19 cellular contexts compared by ENCODE assay signal in genomic region chr10:34251177-34251576, GRCh38.
DNase-seq lines count a peak whose midpoint lies in the region; ATAC-seq, FAIRE-seq and TF ChIP-seq lines count a peak whose summit lies in the region.
"Had no signal": no experiment of that assay in that cellular context is flagged by ENCODE, and none has a peak within 500 bp of the region (broad histone marks: within the 10 kb centered on the region; RNA-seq: fewer than 3 reads in every experiment).

No MANE protein-coding gene starts in this region.

- H3K27me3 Mint-ChIP-seq in activated CD4-positive, alpha-beta T cell treated with anti-CD3 and anti-CD28 coated beads for 36 hours, result no peaks in the 10 kb centered on the region
- H3K27me3 Mint-ChIP-seq in CD8-positive, alpha-beta T cell (ENCODE audit: low read depth), result no peaks in the 10 kb centered on the region
- H3K27me3 Mint-ChIP-seq in endodermal cell (ENCODE audit: insufficient read depth), result no peaks in the 10 kb centered on the region
- H3K27me3 Mint-ChIP-seq: B cell had no signal

- H3K9ac ChIP-seq in endodermal cell (ENCODE audit: extremely low read depth, low read length, poor library complexity, severe bottlenecking), result no peak overlapping the region
- H3K9ac ChIP-seq: BLaER1 treated with 17β-estradiol and CSF1 and Interleukin-3, amounts not matched to agents 10 nM and 100 nM had no signal

- ATAC-seq in activated CD4-positive, alpha-beta T cell treated with anti-CD3 and anti-CD28 coated beads for 36 hours, result peak; percentile 59
- ATAC-seq in A549, result no peak
- peak; percentile 36 for ATAC-seq in CD8-positive, alpha-beta T cell
- ATAC-seq in GM18498 (IDR thresholded peaks at IDR 0.05; ENCODE audit: unreplicated experiment), result no peak
- no peak for ATAC-seq in GM18909 (IDR thresholded peaks at IDR 0.05; ENCODE audit: poor library complexity, unreplicated experiment)

- intact Hi-C loops in activated CD4-positive, alpha-beta T cell treated with anti-CD3 and anti-CD28 coated beads for 36 hours (cut with DNase I, micrococcal nuclease), result no loop called here
- intact Hi-C loops in CD8-positive, alpha-beta T cell (cut with DNase I, micrococcal nuclease), result no loop called here

- no peak for TF ChIP-seq RAD21 in A549 (conservative IDR thresholded peaks at IDR 0.05 in 1 of 2, IDR thresholded peaks at IDR 0.05 in 1 of 2)

- peak overlapping the region; percentile 76 to 83; a peak in 5 of 6 replicates for H3K27ac ChIP-seq in A549
- H3K27ac ChIP-seq in CD8-positive, alpha-beta T cell (ENCODE audit: low read depth, low read length), result no peak overlapping the region
- no peak overlapping the region for H3K27ac ChIP-seq in endodermal cell (ENCODE audit: low read depth, low read length)
- H3K27ac ChIP-seq: BLaER1 treated with 17β-estradiol and CSF1 and Interleukin-3, amounts not matched to agents 10 nM and 100 nM had no signal

- no peaks in the 10 kb centered on the region for H3K4me1 Mint-ChIP-seq in activated CD4-positive, alpha-beta T cell treated with anti-CD3 and anti-CD28 coated beads for 36 hours
- peaks cover 9% of the 10 kb centered on the region for H3K4me1 Mint-ChIP-seq in CD8-positive, alpha-beta T cell (ENCODE audit: low read depth)
- H3K4me1 Mint-ChIP-seq in endodermal cell, result peaks cover 8% of the 10 kb centered on the region
- H3K4me1 Mint-ChIP-seq: B cell had no signal

- peak overlapping the region; percentile 52; the same call in 1 of the 3 replicates for H3K4me2 ChIP-seq in A549
- H3K4me2 ChIP-seq: BLaER1 treated with 17β-estradiol and CSF1 and Interleukin-3, amounts not matched to agents 10 nM and 100 nM had no signal

- no peak for DNase-seq in activated CD4-positive, alpha-beta T cell treated with anti-CD3 and anti-CD28 coated beads for 36 hours
- no peak for DNase-seq in activated CD4-positive, alpha-beta T cell treated with anti-CD3 and anti-CD28 coated beads for 4 hours
- DNase-seq in A549 (ENCODE audit: low read depth in 1 of 2, low spot score in 1 of 2), result no peak
- DNase-seq in CD8-positive, alpha-beta T cell, result no peak
- DNase-seq in endodermal cell, result no peak
- DNase-seq in NCI-H1930 (lab: John Stamatoyannopoulos, UW), result no peak
- DNase-seq: 8988T, DMS153, DMS79 treated with DMSO at 0.1 percent for 48 hours, H9, IMR-90, KBM-7 had no signal

- TF ChIP-seq POLR2A in A549 (IDR thresholded peaks at IDR 0.05; ENCODE audit: low read length), result no peak

- H3K4me1 ChIP-seq in A549, result peaks cover 63% of the 10 kb centered on the region
- no peaks in the 10 kb centered on the region for H3K4me1 ChIP-seq in CD8-positive, alpha-beta T cell (ENCODE audit: insufficient read depth, low read length)
- peaks cover 6% of the 10 kb centered on the region for H3K4me1 ChIP-seq in endodermal cell (ENCODE audit: control insufficient read depth, insufficient read depth, low read length)

- CTCF ChIA-PET in activated CD4-positive, alpha-beta T cell treated with anti-CD3 and anti-CD28 coated beads for 36 hours (lab: Charles Lee), result no interaction called here
- CTCF ChIA-PET in A549 (lab: Yijun Ruan, JAX), result interaction anchor here (1.0 to 2.5 kb wide), 6 partner anchors 8 to 933 kb away, joined by 3 to 6 read pairs (median 5); no protein-coding TSS in a partner anchor
- CTCF ChIA-PET in CD8-positive, alpha-beta T cell (lab: Charles Lee), result no interaction called here

- 83% methylated on average over 4 of the region's 4 CpGs for WGBS in A549 (ENCODE audit: missing lambda C conversion rate)
- WGBS in endodermal cell (ENCODE audit: insufficient coverage in 1 of 2, insufficient read length in 1 of 2), 2 experiments, result 89 to 100% methylated on average over 3 to 4 of the region's 4 CpGs

- no peaks in the 10 kb centered on the region for H3K9me3 ChIP-seq in A549
- no peaks in the 10 kb centered on the region for H3K9me3 ChIP-seq in CD8-positive, alpha-beta T cell (ENCODE audit: low read length)
- H3K9me3 ChIP-seq in endodermal cell (ENCODE audit: control insufficient read depth, low read length), result no peaks in the 10 kb centered on the region
- H3K9me3 ChIP-seq: BLaER1 treated with 17β-estradiol and CSF1 and Interleukin-3, amounts not matched to agents 10 nM and 100 nM had no signal

- TF ChIP-seq CTCF in A549 (IDR thresholded peaks at IDR 0.05), result no peak
- TF ChIP-seq CTCF in CD8-positive, alpha-beta T cell (IDR thresholded peaks at IDR 0.05), result no peak
- no peak for TF ChIP-seq CTCF in endodermal cell (conservative IDR thresholded peaks at IDR 0.05)

- H3K9me3 Mint-ChIP-seq in activated CD4-positive, alpha-beta T cell treated with anti-CD3 and anti-CD28 coated beads for 36 hours (ENCODE audit: low read depth), result no peaks in the 10 kb centered on the region
- H3K9me3 Mint-ChIP-seq in CD8-positive, alpha-beta T cell, result no peaks in the 10 kb centered on the region
- H3K9me3 Mint-ChIP-seq in endodermal cell, result no peaks in the 10 kb centered on the region
- H3K9me3 Mint-ChIP-seq: H9 had no signal

- POLR2A ChIA-PET in activated CD4-positive, alpha-beta T cell treated with anti-CD3 and anti-CD28 coated beads for 36 hours (lab: Charles Lee), result no interaction called here
- POLR2A ChIA-PET in A549 (lab: Yijun Ruan, JAX), result no interaction called here
- POLR2A ChIA-PET in CD8-positive, alpha-beta T cell (lab: Charles Lee), result no interaction called here

- no peak overlapping the region for H3K27ac Mint-ChIP-seq in activated CD4-positive, alpha-beta T cell treated with anti-CD3 and anti-CD28 coated beads for 36 hours
- H3K27ac Mint-ChIP-seq in CD8-positive, alpha-beta T cell, result no peak overlapping the region
- H3K27ac Mint-ChIP-seq in endodermal cell, result peak overlapping the region; percentile 54
- H3K27ac Mint-ChIP-seq: B cell had no signal

- H3K36me3 ChIP-seq in CD8-positive, alpha-beta T cell (ENCODE audit: insufficient read depth, low read length), result no peaks in the 10 kb centered on the region
- no peaks in the 10 kb centered on the region for H3K36me3 ChIP-seq in endodermal cell (ENCODE audit: control insufficient read depth, insufficient read depth, low read length)

- no peak for TF ChIP-seq EP300 in A549 (IDR thresholded peaks at IDR 0.05)

- H3K4me3 Mint-ChIP-seq in activated CD4-positive, alpha-beta T cell treated with anti-CD3 and anti-CD28 coated beads for 36 hours, result no peak overlapping the region
- H3K4me3 Mint-ChIP-seq in CD8-positive, alpha-beta T cell, result no peak overlapping the region
- no peak overlapping the region for H3K4me3 Mint-ChIP-seq in endodermal cell
- H3K4me3 Mint-ChIP-seq: B cell, H9 had no signal

- FAIRE-seq in A549 (lab: Jason Lieb, UNC), result peak; percentile 61
- FAIRE-seq: GM12892, H1, HTR-8/SVneo had no signal

- H3K36me3 Mint-ChIP-seq in activated CD4-positive, alpha-beta T cell treated with anti-CD3 and anti-CD28 coated beads for 36 hours (ENCODE audit: low read depth), result no peaks in the 10 kb centered on the region
- no peaks in the 10 kb centered on the region for H3K36me3 Mint-ChIP-seq in CD8-positive, alpha-beta T cell
- H3K36me3 Mint-ChIP-seq in endodermal cell (ENCODE audit: low read depth), result peaks cover 2% of the 10 kb centered on the region

- H3K4me3 ChIP-seq in A549 (no peak overlapping the region), endodermal cell (ENCODE audit: low read length) (no peak overlapping the region)
- no peak overlapping the region for H3K4me3 ChIP-seq in CD8-positive, alpha-beta T cell (ENCODE audit: low read depth, low read length)
- H3K4me3 ChIP-seq: BLaER1 treated with 17β-estradiol and CSF1 and Interleukin-3, amounts not matched to agents 10 nM and 100 nM had no signal

- H3K27me3 ChIP-seq in CD8-positive, alpha-beta T cell (ENCODE audit: insufficient read depth, low read length), result no peaks in the 10 kb centered on the region
- no peaks in the 10 kb centered on the region for H3K27me3 ChIP-seq in endodermal cell (ENCODE audit: control insufficient read depth, insufficient read depth, low read length, poor library complexity, severe bottlenecking)
- H3K27me3 ChIP-seq: BLaER1 treated with 17β-estradiol and CSF1 and Interleukin-3, amounts not matched to agents 10 nM and 100 nM had no signal

TF ChIP-seq in A549, 52 proteins besides CTCF, POLR2A, EP300 and RAD21 (continues in another document):
- no peak for TF ChIP-seq NPAS2 (CRISPR knock-in tag; IDR thresholded peaks at IDR 0.05; ENCODE audit: borderline replicate concordance)
- TF ChIP-seq E2F6 (IDR thresholded peaks at IDR 0.05; ENCODE audit: borderline replicate concordance, low read depth), result no peak
- TF ChIP-seq CHD4 (IDR thresholded peaks at IDR 0.05; ENCODE audit: borderline replicate concordance), result no peak
- TF ChIP-seq, protein P1, sequence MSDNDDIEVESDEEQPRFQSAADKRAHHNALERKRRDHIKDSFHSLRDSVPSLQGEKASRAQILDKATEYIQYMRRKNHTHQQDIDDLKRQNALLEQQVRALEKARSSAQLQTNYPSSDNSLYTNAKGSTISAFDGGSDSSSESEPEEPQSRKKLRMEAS (IDR thresholded peaks at IDR 0.05), result no peak
- TF ChIP-seq, protein P2, sequence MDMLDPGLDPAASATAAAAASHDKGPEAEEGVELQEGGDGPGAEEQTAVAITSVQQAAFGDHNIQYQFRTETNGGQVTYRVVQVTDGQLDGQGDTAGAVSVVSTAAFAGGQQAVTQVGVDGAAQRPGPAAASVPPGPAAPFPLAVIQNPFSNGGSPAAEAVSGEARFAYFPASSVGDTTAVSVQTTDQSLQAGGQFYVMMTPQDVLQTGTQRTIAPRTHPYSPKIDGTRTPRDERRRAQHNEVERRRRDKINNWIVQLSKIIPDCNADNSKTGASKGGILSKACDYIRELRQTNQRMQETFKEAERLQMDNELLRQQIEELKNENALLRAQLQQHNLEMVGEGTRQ (IDR thresholded peaks at IDR 0.05), result no peak
- no peak for TF ChIP-seq ZNF302 (CRISPR knock-in tag; IDR thresholded peaks at IDR 0.05)
- TF ChIP-seq SMC3 (IDR thresholded peaks at IDR 0.05), result no peak
- TF ChIP-seq, protein P3, sequence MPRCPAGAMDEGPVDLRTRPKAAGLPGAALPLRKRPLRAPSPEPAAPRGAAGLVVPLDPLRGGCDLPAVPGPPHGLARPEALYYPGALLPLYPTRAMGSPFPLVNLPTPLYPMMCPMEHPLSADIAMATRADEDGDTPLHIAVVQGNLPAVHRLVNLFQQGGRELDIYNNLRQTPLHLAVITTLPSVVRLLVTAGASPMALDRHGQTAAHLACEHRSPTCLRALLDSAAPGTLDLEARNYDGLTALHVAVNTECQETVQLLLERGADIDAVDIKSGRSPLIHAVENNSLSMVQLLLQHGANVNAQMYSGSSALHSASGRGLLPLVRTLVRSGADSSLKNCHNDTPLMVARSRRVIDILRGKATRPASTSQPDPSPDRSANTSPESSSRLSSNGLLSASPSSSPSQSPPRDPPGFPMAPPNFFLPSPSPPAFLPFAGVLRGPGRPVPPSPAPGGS (IDR thresholded peaks at IDR 0.05), result no peak
- no peak for TF ChIP-seq CEBPB (IDR thresholded peaks at IDR 0.05)
- TF ChIP-seq HOXB5 (CRISPR knock-in tag; IDR thresholded peaks at IDR 0.05), result no peak

Comparison
In these comparisons a context has a peak if more than half of its experiments do, and no peak if none do; other contexts are left out.
1. ATAC-seq: peak in activated CD4-positive, alpha-beta T cell treated with anti-CD3 and anti-CD28 coated beads for 36 hours (single experiment) and CD8-positive, alpha-beta T cell (single experiment); none in A549 (0 of 2), GM18498 (single experiment) and GM18909 (single experiment).
2. H3K27ac ChIP-seq: peak in A549 (2 of 2); none in CD8-positive, alpha-beta T cell (single experiment) and endodermal cell (single experiment).